ENCODE assay signal across 1 cellular context in the genomic region with DNA sequence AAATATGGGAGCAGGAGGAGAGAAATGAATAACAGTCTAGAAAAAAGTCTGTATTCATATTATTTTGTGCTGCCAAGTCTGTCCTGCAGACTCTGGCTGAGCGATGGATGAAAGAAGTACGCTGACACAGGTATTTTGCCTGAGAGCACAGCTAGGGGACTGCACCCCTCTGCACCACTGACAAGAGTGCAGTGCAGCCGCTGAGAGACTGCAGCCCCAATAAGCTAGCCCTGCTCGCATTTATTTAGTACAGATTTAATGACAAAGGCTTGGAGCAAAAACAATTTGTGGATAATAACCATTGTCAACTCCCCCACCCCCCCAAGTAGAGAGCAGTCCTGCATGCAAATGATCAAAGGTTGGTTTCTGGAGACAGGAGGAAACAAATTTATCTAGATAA.
TF ChIP-seq lines count a peak whose summit lies in the region.

No MANE protein-coding gene starts in this region.

TF ChIP-seq in WTC11, 78 proteins besides CTCF, POLR2A, EP300 and RAD21:
- TF ChIP-seq, protein P1, sequence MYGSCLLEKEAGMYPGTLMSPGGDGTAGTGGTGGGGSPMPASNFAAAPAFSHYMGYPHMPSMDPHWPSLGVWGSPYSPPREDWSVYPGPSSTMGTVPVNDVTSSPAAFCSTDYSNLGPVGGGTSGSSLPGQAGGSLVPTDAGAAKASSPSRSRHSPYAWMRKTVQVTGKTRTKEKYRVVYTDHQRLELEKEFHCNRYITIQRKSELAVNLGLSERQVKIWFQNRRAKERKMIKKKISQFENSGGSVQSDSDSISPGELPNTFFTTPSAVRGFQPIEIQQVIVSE (CRISPR knock-in tag; IDR thresholded peaks at IDR 0.05; ENCODE audit: borderline replicate concordance) = no peak
- TF ChIP-seq, protein P2, sequence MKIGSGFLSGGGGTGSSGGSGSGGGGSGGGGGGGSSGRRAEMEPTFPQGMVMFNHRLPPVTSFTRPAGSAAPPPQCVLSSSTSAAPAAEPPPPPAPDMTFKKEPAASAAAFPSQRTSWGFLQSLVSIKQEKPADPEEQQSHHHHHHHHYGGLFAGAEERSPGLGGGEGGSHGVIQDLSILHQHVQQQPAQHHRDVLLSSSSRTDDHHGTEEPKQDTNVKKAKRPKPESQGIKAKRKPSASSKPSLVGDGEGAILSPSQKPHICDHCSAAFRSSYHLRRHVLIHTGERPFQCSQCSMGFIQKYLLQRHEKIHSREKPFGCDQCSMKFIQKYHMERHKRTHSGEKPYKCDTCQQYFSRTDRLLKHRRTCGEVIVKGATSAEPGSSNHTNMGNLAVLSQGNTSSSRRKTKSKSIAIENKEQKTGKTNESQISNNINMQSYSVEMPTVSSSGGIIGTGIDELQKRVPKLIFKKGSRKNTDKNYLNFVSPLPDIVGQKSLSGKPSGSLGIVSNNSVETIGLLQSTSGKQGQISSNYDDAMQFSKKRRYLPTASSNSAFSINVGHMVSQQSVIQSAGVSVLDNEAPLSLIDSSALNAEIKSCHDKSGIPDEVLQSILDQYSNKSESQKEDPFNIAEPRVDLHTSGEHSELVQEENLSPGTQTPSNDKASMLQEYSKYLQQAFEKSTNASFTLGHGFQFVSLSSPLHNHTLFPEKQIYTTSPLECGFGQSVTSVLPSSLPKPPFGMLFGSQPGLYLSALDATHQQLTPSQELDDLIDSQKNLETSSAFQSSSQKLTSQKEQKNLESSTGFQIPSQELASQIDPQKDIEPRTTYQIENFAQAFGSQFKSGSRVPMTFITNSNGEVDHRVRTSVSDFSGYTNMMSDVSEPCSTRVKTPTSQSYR (CRISPR knock-in tag; IDR thresholded peaks at IDR 0.05) = no peak
- TF ChIP-seq NR2C2 (CRISPR knock-in tag; IDR thresholded peaks at IDR 0.05) (no peak), GRHL2 (CRISPR knock-in tag; IDR thresholded peaks at IDR 0.05; ENCODE audit: insufficient replicate concordance, severe bottlenecking) (no peak), ESRRA (CRISPR knock-in tag; IDR thresholded peaks at IDR 0.05; ENCODE audit: borderline replicate concordance) (no peak), CBFB (CRISPR knock-in tag; IDR thresholded peaks at IDR 0.05; ENCODE audit: low read depth) (no peak), EMX1 (CRISPR knock-in tag; IDR thresholded peaks at IDR 0.05) (no peak), TEAD1 (CRISPR knock-in tag; IDR thresholded peaks at IDR 0.05) (no peak), MYBL2 (CRISPR knock-in tag; IDR thresholded peaks at IDR 0.05) (no peak), ZNF219 (CRISPR knock-in tag; IDR thresholded peaks at IDR 0.05; ENCODE audit: borderline replicate concordance) (no peak), SOX15 (CRISPR knock-in tag; IDR thresholded peaks at IDR 0.05) (no peak), ZNF423 (CRISPR knock-in tag; IDR thresholded peaks at IDR 0.05) (no peak), RORB (CRISPR knock-in tag; IDR thresholded peaks at IDR 0.05) (no peak), FOXK1 (CRISPR knock-in tag; IDR thresholded peaks at IDR 0.05) (no peak)
- TF ChIP-seq, protein P3, sequence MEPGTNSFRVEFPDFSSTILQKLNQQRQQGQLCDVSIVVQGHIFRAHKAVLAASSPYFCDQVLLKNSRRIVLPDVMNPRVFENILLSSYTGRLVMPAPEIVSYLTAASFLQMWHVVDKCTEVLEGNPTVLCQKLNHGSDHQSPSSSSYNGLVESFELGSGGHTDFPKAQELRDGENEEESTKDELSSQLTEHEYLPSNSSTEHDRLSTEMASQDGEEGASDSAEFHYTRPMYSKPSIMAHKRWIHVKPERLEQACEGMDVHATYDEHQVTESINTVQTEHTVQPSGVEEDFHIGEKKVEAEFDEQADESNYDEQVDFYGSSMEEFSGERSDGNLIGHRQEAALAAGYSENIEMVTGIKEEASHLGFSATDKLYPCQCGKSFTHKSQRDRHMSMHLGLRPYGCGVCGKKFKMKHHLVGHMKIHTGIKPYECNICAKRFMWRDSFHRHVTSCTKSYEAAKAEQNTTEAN (CRISPR knock-in tag; IDR thresholded peaks at IDR 0.05) = no peak
- TF ChIP-seq, protein P4, sequence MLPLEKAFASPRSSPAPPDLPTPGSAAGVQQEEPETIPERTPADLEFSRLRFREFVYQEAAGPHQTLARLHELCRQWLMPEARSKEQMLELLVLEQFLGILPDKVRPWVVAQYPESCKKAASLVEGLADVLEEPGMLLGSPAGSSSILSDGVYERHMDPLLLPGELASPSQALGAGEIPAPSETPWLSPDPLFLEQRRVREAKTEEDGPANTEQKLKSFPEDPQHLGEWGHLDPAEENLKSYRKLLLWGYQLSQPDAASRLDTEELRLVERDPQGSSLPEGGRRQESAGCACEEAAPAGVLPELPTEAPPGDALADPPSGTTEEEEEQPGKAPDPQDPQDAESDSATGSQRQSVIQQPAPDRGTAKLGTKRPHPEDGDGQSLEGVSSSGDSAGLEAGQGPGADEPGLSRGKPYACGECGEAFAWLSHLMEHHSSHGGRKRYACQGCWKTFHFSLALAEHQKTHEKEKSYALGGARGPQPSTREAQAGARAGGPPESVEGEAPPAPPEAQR (CRISPR knock-in tag; IDR thresholded peaks at IDR 0.05) = no peak
- TF ChIP-seq, protein P5, sequence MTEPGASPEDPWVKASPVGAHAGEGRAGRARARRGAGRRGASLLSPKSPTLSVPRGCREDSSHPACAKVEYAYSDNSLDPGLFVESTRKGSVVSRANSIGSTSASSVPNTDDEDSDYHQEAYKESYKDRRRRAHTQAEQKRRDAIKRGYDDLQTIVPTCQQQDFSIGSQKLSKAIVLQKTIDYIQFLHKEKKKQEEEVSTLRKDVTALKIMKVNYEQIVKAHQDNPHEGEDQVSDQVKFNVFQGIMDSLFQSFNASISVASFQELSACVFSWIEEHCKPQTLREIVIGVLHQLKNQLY (CRISPR knock-in tag; IDR thresholded peaks at IDR 0.05) = no peak
- TF ChIP-seq, protein P6, sequence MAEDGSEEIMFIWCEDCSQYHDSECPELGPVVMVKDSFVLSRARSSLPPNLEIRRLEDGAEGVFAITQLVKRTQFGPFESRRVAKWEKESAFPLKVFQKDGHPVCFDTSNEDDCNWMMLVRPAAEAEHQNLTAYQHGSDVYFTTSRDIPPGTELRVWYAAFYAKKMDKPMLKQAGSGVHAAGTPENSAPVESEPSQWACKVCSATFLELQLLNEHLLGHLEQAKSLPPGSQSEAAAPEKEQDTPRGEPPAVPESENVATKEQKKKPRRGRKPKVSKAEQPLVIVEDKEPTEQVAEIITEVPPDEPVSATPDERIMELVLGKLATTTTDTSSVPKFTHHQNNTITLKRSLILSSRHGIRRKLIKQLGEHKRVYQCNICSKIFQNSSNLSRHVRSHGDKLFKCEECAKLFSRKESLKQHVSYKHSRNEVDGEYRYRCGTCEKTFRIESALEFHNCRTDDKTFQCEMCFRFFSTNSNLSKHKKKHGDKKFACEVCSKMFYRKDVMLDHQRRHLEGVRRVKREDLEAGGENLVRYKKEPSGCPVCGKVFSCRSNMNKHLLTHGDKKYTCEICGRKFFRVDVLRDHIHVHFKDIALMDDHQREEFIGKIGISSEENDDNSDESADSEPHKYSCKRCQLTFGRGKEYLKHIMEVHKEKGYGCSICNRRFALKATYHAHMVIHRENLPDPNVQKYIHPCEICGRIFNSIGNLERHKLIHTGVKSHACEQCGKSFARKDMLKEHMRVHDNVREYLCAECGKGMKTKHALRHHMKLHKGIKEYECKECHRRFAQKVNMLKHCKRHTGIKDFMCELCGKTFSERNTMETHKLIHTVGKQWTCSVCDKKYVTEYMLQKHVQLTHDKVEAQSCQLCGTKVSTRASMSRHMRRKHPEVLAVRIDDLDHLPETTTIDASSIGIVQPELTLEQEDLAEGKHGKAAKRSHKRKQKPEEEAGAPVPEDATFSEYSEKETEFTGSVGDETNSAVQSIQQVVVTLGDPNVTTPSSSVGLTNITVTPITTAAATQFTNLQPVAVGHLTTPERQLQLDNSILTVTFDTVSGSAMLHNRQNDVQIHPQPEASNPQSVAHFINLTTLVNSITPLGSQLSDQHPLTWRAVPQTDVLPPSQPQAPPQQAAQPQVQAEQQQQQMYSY (CRISPR knock-in tag; IDR thresholded peaks at IDR 0.05) = no peak
- TF ChIP-seq, protein P7, sequence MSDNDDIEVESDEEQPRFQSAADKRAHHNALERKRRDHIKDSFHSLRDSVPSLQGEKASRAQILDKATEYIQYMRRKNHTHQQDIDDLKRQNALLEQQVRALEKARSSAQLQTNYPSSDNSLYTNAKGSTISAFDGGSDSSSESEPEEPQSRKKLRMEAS (CRISPR knock-in tag; IDR thresholded peaks at IDR 0.05) = no peak
TF ChIP-seq in WTC11: peak in this region for 0.
